ENCODE assay signal across 17 cellular contexts in genomic region chr6:72631480-72631879, GRCh38. TPM values are rescaled to one million over a fixed set of nuclear protein-coding genes. Genes with fewer than 3 reads are reported as not detected.
A peak's percentile ranks its signal among the peaks of the same experiment; 100 is the strongest.
DNase-seq lines count a peak whose midpoint lies in the region; ATAC-seq and TF ChIP-seq lines count a peak whose summit lies in the region.
"Had no signal": no experiment of that assay in that cellular context is flagged by ENCODE, and none has a peak within 500 bp of the region (broad histone marks: within the 10 kb centered on the region; RNA-seq: fewer than 3 reads in every experiment).

No MANE protein-coding gene starts in this region.

- H3K4me1 ChIP-seq in OCI-LY7 (ENCODE audit: insufficient read depth, low read length, poor library complexity, severe bottlenecking), result peaks cover 7% of the 10 kb centered on the region
- H3K4me1 ChIP-seq: Caco-2 had no signal

- H3K36me3 Mint-ChIP-seq in activated CD8-positive, alpha-beta memory T cell treated with anti-CD3 and anti-CD28 coated beads, Interleukin-2, amount 10 ng/mL, durations not matched to agents 7 days and 5 days, result peaks cover 22% of the 10 kb centered on the region
- peaks cover 16 to 30% (median 20%) of the 10 kb centered on the region in 3 donors for H3K36me3 Mint-ChIP-seq in naive thymus-derived CD8-positive, alpha-beta T cell
- H3K36me3 Mint-ChIP-seq: CD4-positive, CD25-positive, alpha-beta regulatory T cell had no signal

- H4K20me1 ChIP-seq in OCI-LY7 (ENCODE audit: insufficient read depth, low read length), result peaks cover 5% of the 10 kb centered on the region; the same call in 1 of the 2 replicates

- POLR2A ChIA-PET in OCI-LY7 (lab: Charles Lee), result interaction anchor here (0.7 to 1.5 kb wide), 2 partner anchors 9 to 616 kb away, joined by 3 to 6 read pairs; partner anchors contain the start of gene KCNQ5
- POLR2A ChIA-PET in naive thymus-derived CD8-positive, alpha-beta T cell (lab: Charles Lee), result no interaction called here

- H3K4me3 ChIP-seq in OCI-LY7 (ENCODE audit: low read depth, low read length, poor library complexity, severe bottlenecking) (no peak overlapping the region), fibroblast of the aortic adventitia (ENCODE audit: low read depth, low read length) (no peak overlapping the region)
- H3K4me3 ChIP-seq: A549 had no signal

- H3K9me2 ChIP-seq in OCI-LY7 (ENCODE audit: insufficient read depth, low read length), result no peaks in the 10 kb centered on the region

- no peak overlapping the region for H3K27ac Mint-ChIP-seq in activated CD8-positive, alpha-beta memory T cell treated with anti-CD3 and anti-CD28 coated beads, Interleukin-2, amount 10 ng/mL, durations not matched to agents 7 days and 5 days
- no peak overlapping the region for H3K27ac Mint-ChIP-seq in naive thymus-derived CD8-positive, alpha-beta T cell
- H3K27ac Mint-ChIP-seq: CD4-positive, CD25-positive, alpha-beta regulatory T cell had no signal

- DNase-seq in AG08396 (ENCODE audit: low spot score) (peak; percentile 22), ELR (ENCODE audit: low read depth) (peak; percentile 40), OCI-LY7 (ENCODE audit: low spot score) (no peak), fibroblast of the aortic adventitia (ENCODE audit: low read depth) (peak; percentile 44), NCI-H748 treated with DMSO at 0.1 percent for 48 hours (lab: John Stamatoyannopoulos, UW) (no peak), GM19238 (ENCODE audit: insufficient read length, low spot score) (no peak)
- DNase-seq in activated CD8-positive, alpha-beta memory T cell treated with anti-CD3 and anti-CD28 coated beads, Interleukin-2, amount 10 ng/mL, durations not matched to agents 7 days and 5 days, result no peak
- no peak for DNase-seq in naive thymus-derived CD8-positive, alpha-beta T cell
- DNase-seq: Caco-2; CD4-positive, CD25-positive, alpha-beta regulatory T cell; DMS53; KG1; NCI-H1436 treated with DMSO at 0.1 percent for 48 hours; NCI-H524 treated with DMSO at 0.1 percent for 48 hours; SHP77 treated with DMSO at 0.1 percent for 48 hours had no signal

- H2AFZ ChIP-seq in OCI-LY7 (ENCODE audit: low read length), result no peak overlapping the region

- H3K27ac ChIP-seq in OCI-LY7 (ENCODE audit: low read depth, low read length, poor library complexity, severe bottlenecking), result no peak overlapping the region
- H3K27ac ChIP-seq: A549 had no signal

- no peak overlapping the region for H3K4me2 ChIP-seq in OCI-LY7 (ENCODE audit: low read length)
- H3K4me2 ChIP-seq: A549 had no signal

- H3K36me3 ChIP-seq in OCI-LY7 (ENCODE audit: insufficient read depth, low read length), result peaks cover 73% of the 10 kb centered on the region

- no peak for ATAC-seq in activated CD8-positive, alpha-beta memory T cell treated with anti-CD3 and anti-CD28 coated beads, Interleukin-2, amount 10 ng/mL, durations not matched to agents 7 days and 5 days
- ATAC-seq in naive thymus-derived CD8-positive, alpha-beta T cell, result no peak
- ATAC-seq: A549 had no signal

- BruUV-seq in OCI-LY7 (replicated peaks; lab: Mats Ljungman, UMichigan), result TSS peak; percentile 8

- TF ChIP-seq CTCF in OCI-LY7 (conservative IDR thresholded peaks at IDR 0.05; ENCODE audit: low read length) (no peak), fibroblast of the aortic adventitia (IDR thresholded peaks at IDR 0.05; ENCODE audit: insufficient read depth, low read length) (no peak)

- peaks cover 3% of the 10 kb centered on the region for H3K9me3 Mint-ChIP-seq in activated CD8-positive, alpha-beta memory T cell treated with anti-CD3 and anti-CD28 coated beads, Interleukin-2, amount 10 ng/mL, durations not matched to agents 7 days and 5 days (ENCODE audit: low read depth)
- peaks cover 0 to 13% (median 0%) of the 10 kb centered on the region in 9 donors for H3K9me3 Mint-ChIP-seq in naive thymus-derived CD8-positive, alpha-beta T cell
- H3K9me3 Mint-ChIP-seq: CD4-positive, CD25-positive, alpha-beta regulatory T cell had no signal

- H3K79me2 ChIP-seq in OCI-LY7 (ENCODE audit: insufficient read depth, low read depth, low read length), result peaks cover 100% of the 10 kb centered on the region

- CTCF ChIA-PET in OCI-LY7 (lab: Charles Lee; ENCODE audit: unreplicated experiment), result no interaction called here
- CTCF ChIA-PET in activated CD8-positive, alpha-beta memory T cell treated with anti-CD3 and anti-CD28 coated beads, Interleukin-2, amount 10 ng/mL, durations not matched to agents 7 days and 5 days (lab: Charles Lee), result no interaction called here

- no peak overlapping the region for H3K4me3 Mint-ChIP-seq in activated CD8-positive, alpha-beta memory T cell treated with anti-CD3 and anti-CD28 coated beads, Interleukin-2, amount 10 ng/mL, durations not matched to agents 7 days and 5 days
- H3K4me3 Mint-ChIP-seq in naive thymus-derived CD8-positive, alpha-beta T cell, result no peak overlapping the region
- H3K4me3 Mint-ChIP-seq: CD4-positive, CD25-positive, alpha-beta regulatory T cell had no signal

- peaks cover 8% of the 10 kb centered on the region for H3K4me1 Mint-ChIP-seq in activated CD8-positive, alpha-beta memory T cell treated with anti-CD3 and anti-CD28 coated beads, Interleukin-2, amount 10 ng/mL, durations not matched to agents 7 days and 5 days
- peaks cover 25 to 45% (median 30%) of the 10 kb centered on the region in 4 donors for H3K4me1 Mint-ChIP-seq in naive thymus-derived CD8-positive, alpha-beta T cell

- intact Hi-C loops in OCI-LY7 (cut with micrococcal nuclease; ENCODE audit: unreplicated experiment), result no loop called here

- H3K27me3 Mint-ChIP-seq in activated CD8-positive, alpha-beta memory T cell treated with anti-CD3 and anti-CD28 coated beads, Interleukin-2, amount 10 ng/mL, durations not matched to agents 7 days and 5 days, result no peaks in the 10 kb centered on the region
- H3K27me3 Mint-ChIP-seq in naive thymus-derived CD8-positive, alpha-beta T cell, result no peaks in the 10 kb centered on the region
- H3K27me3 Mint-ChIP-seq: CD4-positive, CD25-positive, alpha-beta regulatory T cell had no signal

- H3K9me3 ChIP-seq in OCI-LY7 (ENCODE audit: low read length), result no peaks in the 10 kb centered on the region
- H3K9me3 ChIP-seq: A549, Caco-2 had no signal

RNA-seq across cellular contexts. Expression of gene KCNQ5, which starts 9.6 kb away (rescaled TPM):
- 15.1 and 29.7 TPM in 2 replicates for total RNA-seq in OCI-LY7 (2014; rRNA removed; shearing (Covaris generic))
- total RNA-seq in OCI-LY7 (2022) (25.8 and 26.1 TPM in 2 replicates), fibroblast of the aortic adventitia (ENCODE audit: low replicate concordance) (2.6 and 9.4 TPM in 2 replicates)
- 1 to 10 TPM; 7.2 to 7.8 TPM for total RNA-seq in activated CD8-positive, alpha-beta memory T cell treated with anti-CD3 and anti-CD28 coated beads, Interleukin-2, amount 10 ng/mL, durations not matched to agents 7 days and 5 days
- total RNA-seq in naive thymus-derived CD8-positive, alpha-beta T cell, result 10 to 100 TPM in 1 of 2 experiments, 1 to 10 TPM in 1; 9.4 to 10.7 TPM
- polyA plus RNA-seq in naive thymus-derived CD8-positive, alpha-beta T cell, result 1 to 10 TPM; 2.3 to 4.8 (median 3.5) TPM
- total RNA-seq: G401 had no signal

Comparison
In these comparisons a context has a peak if more than half of its experiments do, and no peak if none do; other contexts are left out.
1. DNase-seq: peak in AG08396 (single experiment), ELR (single experiment) and fibroblast of the aortic adventitia (single experiment); none in OCI-LY7 (single experiment), activated CD8-positive, alpha-beta memory T cell treated with anti-CD3 and anti-CD28 coated beads, Interleukin-2, amount 10 ng/mL, durations not matched to agents 7 days and 5 days (single experiment), NCI-H748 treated with DMSO at 0.1 percent for 48 hours (single experiment), GM19238 (single experiment) and naive thymus-derived CD8-positive, alpha-beta T cell (0 of 10).